2 cellular contexts compared by ENCODE assay signal in genomic region chr6:138285800-138286199, GRCh38.
TF ChIP-seq lines count a peak whose summit lies in the region.

No MANE protein-coding gene starts in this region.

TF ChIP-seq in H1, 55 proteins besides CTCF, POLR2A, EP300 and RAD21:
- TF ChIP-seq, protein P1, sequence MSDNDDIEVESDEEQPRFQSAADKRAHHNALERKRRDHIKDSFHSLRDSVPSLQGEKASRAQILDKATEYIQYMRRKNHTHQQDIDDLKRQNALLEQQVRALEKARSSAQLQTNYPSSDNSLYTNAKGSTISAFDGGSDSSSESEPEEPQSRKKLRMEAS (IDR thresholded peaks at IDR 0.05), result no peak
- TF ChIP-seq, protein P2, sequence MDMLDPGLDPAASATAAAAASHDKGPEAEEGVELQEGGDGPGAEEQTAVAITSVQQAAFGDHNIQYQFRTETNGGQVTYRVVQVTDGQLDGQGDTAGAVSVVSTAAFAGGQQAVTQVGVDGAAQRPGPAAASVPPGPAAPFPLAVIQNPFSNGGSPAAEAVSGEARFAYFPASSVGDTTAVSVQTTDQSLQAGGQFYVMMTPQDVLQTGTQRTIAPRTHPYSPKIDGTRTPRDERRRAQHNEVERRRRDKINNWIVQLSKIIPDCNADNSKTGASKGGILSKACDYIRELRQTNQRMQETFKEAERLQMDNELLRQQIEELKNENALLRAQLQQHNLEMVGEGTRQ (IDR thresholded peaks at IDR 0.05; ENCODE audit: low read length), result no peak
- TF ChIP-seq SP1 (IDR thresholded peaks at IDR 0.05; ENCODE audit: low read depth, low read length), result no peak
- TF ChIP-seq CTBP2 (IDR thresholded peaks at IDR 0.05; ENCODE audit: borderline replicate concordance, insufficient read depth, insufficient read length, low read length), result no peak
- no peak for TF ChIP-seq EZH2 (IDR thresholded peaks at IDR 0.05; ENCODE audit: low read depth, low read length, severe bottlenecking)
- TF ChIP-seq CHD2 (IDR thresholded peaks at IDR 0.05; ENCODE audit: low read length), result no peak
- TF ChIP-seq JUN (IDR thresholded peaks at IDR 0.05; ENCODE audit: low read depth, low read length), result no peak
- TF ChIP-seq GTF2F1 (IDR thresholded peaks at IDR 0.05; ENCODE audit: borderline replicate concordance, low read depth, low read length), result no peak
- TF ChIP-seq POLR2AphosphoS5 (IDR thresholded peaks at IDR 0.05; ENCODE audit: low read depth, low read length), result no peak
- no peak for TF ChIP-seq CEBPB (IDR thresholded peaks at IDR 0.05; ENCODE audit: low read depth, low read length)
- TF ChIP-seq CHD1 (IDR thresholded peaks at IDR 0.05; ENCODE audit: low read depth, low read length), result no peak
- TF ChIP-seq BACH1 (IDR thresholded peaks at IDR 0.05; ENCODE audit: low read length), result no peak
- no peak for TF ChIP-seq RXRA (IDR thresholded peaks at IDR 0.05; ENCODE audit: insufficient read depth, low read depth, low read length)
- TF ChIP-seq KDM4A (IDR thresholded peaks at IDR 0.05; ENCODE audit: low read depth, low read length, severe bottlenecking), result no peak
- TF ChIP-seq NANOG (IDR thresholded peaks at IDR 0.05; ENCODE audit: insufficient read depth, low read depth, low read length, poor library complexity, severe bottlenecking), result no peak

TF ChIP-seq in SK-N-SH, 30 proteins besides CTCF, POLR2A, EP300 and RAD21:
- TF ChIP-seq REST (IDR thresholded peaks at IDR 0.05; ENCODE audit: low read depth, low read length), result no peak
- TF ChIP-seq, protein P3, sequence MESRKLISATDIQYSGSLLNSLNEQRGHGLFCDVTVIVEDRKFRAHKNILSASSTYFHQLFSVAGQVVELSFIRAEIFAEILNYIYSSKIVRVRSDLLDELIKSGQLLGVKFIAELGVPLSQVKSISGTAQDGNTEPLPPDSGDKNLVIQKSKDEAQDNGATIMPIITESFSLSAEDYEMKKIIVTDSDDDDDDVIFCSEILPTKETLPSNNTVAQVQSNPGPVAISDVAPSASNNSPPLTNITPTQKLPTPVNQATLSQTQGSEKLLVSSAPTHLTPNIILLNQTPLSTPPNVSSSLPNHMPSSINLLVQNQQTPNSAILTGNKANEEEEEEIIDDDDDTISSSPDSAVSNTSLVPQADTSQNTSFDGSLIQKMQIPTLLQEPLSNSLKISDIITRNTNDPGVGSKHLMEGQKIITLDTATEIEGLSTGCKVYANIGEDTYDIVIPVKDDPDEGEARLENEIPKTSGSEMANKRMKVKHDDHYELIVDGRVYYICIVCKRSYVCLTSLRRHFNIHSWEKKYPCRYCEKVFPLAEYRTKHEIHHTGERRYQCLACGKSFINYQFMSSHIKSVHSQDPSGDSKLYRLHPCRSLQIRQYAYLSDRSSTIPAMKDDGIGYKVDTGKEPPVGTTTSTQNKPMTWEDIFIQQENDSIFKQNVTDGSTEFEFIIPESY (IDR thresholded peaks at IDR 0.05; ENCODE audit: borderline replicate concordance, low read depth), result no peak
- TF ChIP-seq SMC3 (IDR thresholded peaks at IDR 0.05; ENCODE audit: low read depth, low read length), result no peak
- no peak for TF ChIP-seq JUND (IDR thresholded peaks at IDR 0.05)
- TF ChIP-seq SIN3A (IDR thresholded peaks at IDR 0.05; ENCODE audit: borderline replicate concordance, low read depth, low read length), result no peak
- TF ChIP-seq TEAD4 (IDR thresholded peaks at IDR 0.05; ENCODE audit: borderline replicate concordance, insufficient read depth), result no peak
- no peak for TF ChIP-seq CHD2 (IDR thresholded peaks at IDR 0.05; ENCODE audit: low read length, partially characterized antibody)
- TF ChIP-seq MEF2A (IDR thresholded peaks at IDR 0.05; ENCODE audit: borderline replicate concordance, low read depth), result no peak
- no peak for TF ChIP-seq POLR2AphosphoS5 (IDR thresholded peaks at IDR 0.05; ENCODE audit: low read depth, low read length)
- TF ChIP-seq USF1 (IDR thresholded peaks at IDR 0.05; ENCODE audit: borderline replicate concordance, low read depth), result no peak
- no peak for TF ChIP-seq IRF3 (IDR thresholded peaks at IDR 0.05; ENCODE audit: low read depth, low read length)
- no peak for TF ChIP-seq YY1 (IDR thresholded peaks at IDR 0.05; ENCODE audit: low read depth)
- TF ChIP-seq GATA2 (CRISPR knock-in tag; IDR thresholded peaks at IDR 0.05), result no peak
- no peak for TF ChIP-seq RFX5 (IDR thresholded peaks at IDR 0.05; ENCODE audit: low read length)
- no peak for TF ChIP-seq FOXJ3 (CRISPR knock-in tag; IDR thresholded peaks at IDR 0.05)
- no peak for TF ChIP-seq MXI1 (IDR thresholded peaks at IDR 0.05; ENCODE audit: low read depth, low read length)
- TF ChIP-seq, protein P2 (IDR thresholded peaks at IDR 0.05; ENCODE audit: borderline replicate concordance, low read depth, low read length), result no peak
- TF ChIP-seq FOSL2 (IDR thresholded peaks at IDR 0.05; ENCODE audit: borderline replicate concordance, low read depth), result no peak
- TF ChIP-seq EZH2phosphoT487 (IDR thresholded peaks at IDR 0.05; ENCODE audit: borderline replicate concordance, low read depth), result no peak
